ENCODE assay signal across 20 cellular contexts in genomic region chr11:77181799-77182541, GRCh38. TPM values are rescaled to one million over a fixed set of nuclear protein-coding genes. Genes with fewer than 3 reads are reported as not detected.
"Had no signal": no experiment of that assay in that cellular context is flagged by ENCODE, and none has a peak within 500 bp of the region (broad histone marks: within the 10 kb centered on the region; RNA-seq: fewer than 3 reads in every experiment).

No MANE protein-coding gene starts in this region.

- FAIRE-seq: RCC 7860 had no signal

- DNase-seq: Kasumi-1, MM.1S, NCI-H1092 treated with DMSO at 0.1 percent for 48 hours, NCI-H1436, NCI-H187, NCI-H2029, NCI-H2081 treated with DMSO at 0.1 percent for 48 hours, NCI-H2171, NCI-H226, NCI-H446, NCI-H510A, NCI-H524 treated with DMSO at 0.1 percent for 48 hours, NCI-H69, NCI-H774, RPMI8226, SHP77 treated with DMSO at 0.1 percent for 48 hours, SJCRH30 had no signal

- ATAC-seq: SK-N-SH treated with all-trans-retinoic acid at 6 μM for 48 hours had no signal

RNA-seq across cellular contexts. Expression of gene MYO7A, which starts 53.9 kb away (rescaled TPM):
- total RNA-seq: M059J had no signal
